In genomic region chr5:173055983-173056782, GRCh38 we compare ENCODE assay signal across 8 cellular contexts. TPM values are rescaled to one million over a fixed set of nuclear protein-coding genes. Genes with fewer than 3 reads are reported as not detected.
DNase-seq lines count a peak whose midpoint lies in the region; ATAC-seq, FAIRE-seq and TF ChIP-seq lines count a peak whose summit lies in the region.

TSS of gene CREBRF (plus strand) at chr5:173056352. CDS start at chr5:173080776, 24,424 bp downstream.

- peak; percentile 69 for ATAC-seq in HG02571 (IDR thresholded peaks at IDR 0.05; ENCODE audit: unreplicated experiment)

- H3K27me3 Mint-ChIP-seq in activated naive CD4-positive, alpha-beta T cell treated with anti-CD3 and anti-CD28 coated beads for 36 hours (ENCODE audit: low read depth) = no peaks in the 10 kb centered on the region

- H3K9me3 Mint-ChIP-seq in activated naive CD4-positive, alpha-beta T cell treated with anti-CD3 and anti-CD28 coated beads for 36 hours = no peaks in the 10 kb centered on the region

- peak within 1 kb of the TSS; percentile 91 for H3K4me3 Mint-ChIP-seq in activated naive CD4-positive, alpha-beta T cell treated with anti-CD3 and anti-CD28 coated beads for 36 hours

- peak within 1 kb of the TSS; percentile 99 for H3K27ac ChIP-seq in neutrophil

- FAIRE-seq in frontal cortex (lab: Jason Lieb, UNC) = no peak

- intact Hi-C loops in activated naive CD4-positive, alpha-beta T cell treated with anti-CD3 and anti-CD28 coated beads for 36 hours (cut with micrococcal nuclease) = loop anchor here (1.0 to 5.0 kb wide), 7 partner anchors 88 to 881 kb away; partner anchors contain the start of genes BNIP1, BOD1, CPEB4 and ERGIC1

- H3K36me3 Mint-ChIP-seq in activated naive CD4-positive, alpha-beta T cell treated with anti-CD3 and anti-CD28 coated beads for 36 hours (ENCODE audit: low read depth) = no peaks in the 10 kb centered on the region

- DNase-seq in GM06990 (ENCODE audit: extremely low read depth, insufficient read length) (peak; percentile 99), NB4 (ENCODE audit: low read depth) (peak; percentile 97), SK-N-DZ (ENCODE audit: low spot score) (peak; percentile 94), frontal cortex (ENCODE audit: low spot score in 2 of 2) (peak; percentile 93 to 96)
- DNase-seq in activated naive CD4-positive, alpha-beta T cell treated with anti-CD3 and anti-CD28 coated beads for 36 hours = peak; percentile 98

- H3K4me3 ChIP-seq in GM06990 (replicated peaks; ENCODE audit: low read depth, low read length) (peak within 1 kb of the TSS; percentile 77), NB4 (ENCODE audit: low read depth, low read length) (peak within 1 kb of the TSS; percentile 90), neutrophil (ENCODE audit: low read depth in 1 of 2, low read length in 1 of 2) (peak within 1 kb of the TSS; percentile 93 to 98)

- H3K27me3 ChIP-seq in GM06990 (replicated peaks; ENCODE audit: control insufficient read depth, insufficient read depth, low read length) (no peaks in the 10 kb centered on the region), neutrophil (peaks cover 4% of the 10 kb centered on the region)

- TF ChIP-seq POLR2A in NB4 (IDR thresholded peaks at IDR 0.05; ENCODE audit: extremely low read depth, insufficient read length) = peak; percentile 30

- H3K4me1 Mint-ChIP-seq in activated naive CD4-positive, alpha-beta T cell treated with anti-CD3 and anti-CD28 coated beads for 36 hours (ENCODE audit: low read depth) = peaks cover 40% of the 10 kb centered on the region

- CTCF ChIA-PET in activated naive CD4-positive, alpha-beta T cell treated with anti-CD3 and anti-CD28 coated beads for 36 hours (lab: Charles Lee) = interaction anchor here (0.7 to 2.3 kb wide), 4 partner anchors 16 to 89 kb away, joined by 3 to 20 read pairs (median 4); partner anchors contain the start of gene ATP6V0E1

- no peaks in the 10 kb centered on the region for H3K9me3 ChIP-seq in neutrophil

- H3K36me3 ChIP-seq in GM06990 (ENCODE audit: control insufficient read depth, insufficient read depth, low read length) (no peaks in the 10 kb centered on the region), neutrophil (peaks cover 7% of the 10 kb centered on the region)

- peak within 1 kb of the TSS; percentile 97 for H3K27ac Mint-ChIP-seq in activated naive CD4-positive, alpha-beta T cell treated with anti-CD3 and anti-CD28 coated beads for 36 hours

- H3K4me1 ChIP-seq in neutrophil (ENCODE audit: control insufficient read depth in 1 of 2, insufficient read depth in 1 of 2, low read depth in 1 of 2, low read length in 1 of 2) = peaks cover 24 to 26% of the 10 kb centered on the region in 2 experiments

- TF ChIP-seq CTCF in GM06990 (IDR thresholded peaks at IDR 0.05; ENCODE audit: insufficient read depth, low read length, poor library complexity, severe bottlenecking) = no peak
- TF ChIP-seq CTCF in NB4 (IDR thresholded peaks at IDR 0.05; ENCODE audit: low read depth, low read length) = no peak
- peak; percentile 0 for TF ChIP-seq CTCF in neutrophil (IDR thresholded peaks at IDR 0.05)
- TF ChIP-seq CTCF in subcutaneous adipose tissue (IDR thresholded peaks at IDR 0.05; ENCODE audit: low read depth) = no peak

RNA-seq across cellular contexts. Expression of gene CREBRF, which starts in this region (rescaled TPM):
- 1.4 and 1.7 TPM in 2 replicates for polyA plus RNA-seq in SK-N-DZ (2014; cell fraction: cytosol; rRNA removed)
- 3.4 and 5.0 TPM in 2 replicates for polyA plus RNA-seq in SK-N-DZ (2014; cell fraction: nucleus; rRNA removed)
- total RNA-seq in activated naive CD4-positive, alpha-beta T cell treated with anti-CD3 and anti-CD28 coated beads for 36 hours = 10 to 100 TPM; 17.0 to 18.3 TPM
- total RNA-seq in frontal cortex (34.2 TPM), subcutaneous adipose tissue (10 to 100 TPM; 51.7 to 72.2 (median 64.1) TPM)

Comparison
In these comparisons a context has a peak if more than half of its experiments do, and no peak if none do; other contexts are left out.
1. Peak in every context shown above with its lines: DNase-seq, ATAC-seq, H3K4me3 ChIP-seq and H3K27ac ChIP-seq.